In genomic region chr13:44111701-44112100, GRCh38 we compare ENCODE assay signal across 1 cellular context.
TF ChIP-seq lines count a peak whose summit lies in the region.

No MANE protein-coding gene starts in this region.

TF ChIP-seq in IMR-90, 13 proteins besides CTCF, POLR2A, EP300 and RAD21:
- no peak for TF ChIP-seq MXI1 (IDR thresholded peaks at IDR 0.05; ENCODE audit: borderline replicate concordance, low read depth, low read length)
- TF ChIP-seq RFX5 (IDR thresholded peaks at IDR 0.05; ENCODE audit: low read depth, low read length): no peak
- no peak for TF ChIP-seq FOS (IDR thresholded peaks at IDR 0.05; ENCODE audit: low read depth, low read length)
- TF ChIP-seq MAZ (IDR thresholded peaks at IDR 0.05; ENCODE audit: borderline replicate concordance, low read depth, low read length): no peak
TF ChIP-seq in IMR-90: peak in this region for 0.
